19 cellular contexts compared by ENCODE assay signal in genomic region chr2:65311049-65311448, GRCh38.
DNase-seq lines count a peak whose midpoint lies in the region; ATAC-seq and TF ChIP-seq lines count a peak whose summit lies in the region.
"Had no signal": no experiment of that assay in that cellular context is flagged by ENCODE, and none has a peak within 500 bp of the region (broad histone marks: within the 10 kb centered on the region; RNA-seq: fewer than 3 reads in every experiment).

No MANE protein-coding gene starts in this region.

- H3K4me2 ChIP-seq in HCT116 (ENCODE audit: low read length), result no peak overlapping the region
- H3K4me2 ChIP-seq: KMS-11 had no signal

- H3K27ac Mint-ChIP-seq in mesothelial cell of epicardium (peak overlapping the region; percentile 3), CD14-positive monocyte (no peak overlapping the region)
- H3K27ac Mint-ChIP-seq: CD8-positive, alpha-beta memory T cell had no signal

- in situ Hi-C loops in gastrocnemius medialis (cut with MboI; ENCODE audit: low sequenced_read_pairs in 4 of 4), result no loop called here

- no peak overlapping the region for H3K4me3 Mint-ChIP-seq in mesothelial cell of epicardium
- H3K4me3 Mint-ChIP-seq in CD14-positive monocyte, result no peak overlapping the region
- H3K4me3 Mint-ChIP-seq: CD8-positive, alpha-beta memory T cell had no signal

- TF ChIP-seq RAD21 in HCT116 (IDR thresholded peaks at IDR 0.05; ENCODE audit: low read depth), result no peak

- H3K9me3 Mint-ChIP-seq in mesothelial cell of epicardium (no peaks in the 10 kb centered on the region), CD14-positive monocyte (peaks cover 0 to 8% (median 3%) of the 10 kb centered on the region in 7 donors)
- H3K9me3 Mint-ChIP-seq: CD8-positive, alpha-beta memory T cell had no signal

- H3K27ac ChIP-seq in HCT116 (ENCODE audit: low read depth, low read length), result no peak overlapping the region
- peak overlapping the region; percentile 10 for H3K27ac ChIP-seq in adipose tissue (ENCODE audit: low read depth, low read length)
- H3K27ac ChIP-seq in gastrocnemius medialis, result peak overlapping the region; percentile 39 to 73 (median 66)
- H3K27ac ChIP-seq: KMS-11, SJCRH30 had no signal

- H3K4me1 ChIP-seq in HCT116 (ENCODE audit: control insufficient read depth in 1 of 2, insufficient read depth in 2 of 2, low read length in 2 of 2) (no peaks in the 10 kb centered on the region), gastrocnemius medialis (peaks cover 8 to 10% of the 10 kb centered on the region in 2 donors)
- H3K4me1 ChIP-seq: BE2C, SJCRH30 had no signal

- DNase-seq in HCT116 (ENCODE audit: low read depth, low spot score) (no peak), mesothelial cell of epicardium (ENCODE audit: low spot score in 2 of 2, unreplicated experiment in 2 of 2) (no peak), gastrocnemius medialis (no peak), CD14-positive monocyte (ENCODE audit: low spot score) (no peak), C1 segment of cervical spinal cord (lab: John Stamatoyannopoulos, UW) (no peak)
- DNase-seq: BE2C; CD8-positive, alpha-beta memory T cell; DND-41; MG63; NCI-H1105; NCI-H187; NCI-H226; NCI-H69; SJCRH30 had no signal

- H3K27me3 ChIP-seq in HCT116 (ENCODE audit: insufficient read depth, low read length), result no peaks in the 10 kb centered on the region
- H3K27me3 ChIP-seq in gastrocnemius medialis, result no peaks in the 10 kb centered on the region
- H3K27me3 ChIP-seq: BE2C, MG63, SJCRH30 had no signal

- H3K9ac ChIP-seq in HCT116 (ENCODE audit: low read length), result no peak overlapping the region
- H3K9ac ChIP-seq: KMS-11 had no signal

- no peaks in the 10 kb centered on the region for H3K79me2 ChIP-seq in HCT116 (ENCODE audit: insufficient read depth, low read length)

- H2AFZ ChIP-seq in HCT116 (ENCODE audit: low read depth, low read length, poor library complexity, severe bottlenecking), result no peak overlapping the region

- RAD21 ChIA-PET in HCT116 (lab: Charles Lee; ENCODE audit: low non-redundant PET in 1 of 2, low total read pairs in 2 of 2, uncharacterized antibody in 2 of 2, unreplicated experiment in 2 of 2), result no interaction called here

- intact Hi-C loops in HCT116 (cut with micrococcal nuclease) (no loop called here), gastrocnemius medialis (cut with DNase I; ENCODE audit: low total_unique reads) (no loop called here), CD14-positive monocyte (cut with micrococcal nuclease) (no loop called here)

- no peaks in the 10 kb centered on the region for H4K20me1 ChIP-seq in HCT116 (ENCODE audit: insufficient read depth)

- peaks cover 15% of the 10 kb centered on the region for H3K4me1 Mint-ChIP-seq in mesothelial cell of epicardium
- H3K4me1 Mint-ChIP-seq in CD14-positive monocyte, result peaks cover 3% of the 10 kb centered on the region
- H3K4me1 Mint-ChIP-seq: CD8-positive, alpha-beta memory T cell had no signal

- POLR2A ChIA-PET in HCT116 (lab: Charles Lee), result no interaction called here

- no peak for TF ChIP-seq CTCF in HCT116 (IDR thresholded peaks at IDR 0.05 in 2 of 3, conservative IDR thresholded peaks at IDR 0.05 in 1 of 3; ENCODE audit: borderline replicate concordance in 1 of 3, insufficient read depth in 1 of 3, low read depth in 2 of 3, low read length in 2 of 3)
- TF ChIP-seq CTCF in mesothelial cell of epicardium (IDR thresholded peaks at IDR 0.05; ENCODE audit: unreplicated experiment), result no peak
- TF ChIP-seq CTCF in gastrocnemius medialis (IDR thresholded peaks at IDR 0.05 in 4 of 5, conservative IDR thresholded peaks at IDR 0.05 in 1 of 5), result no peak
- no peak for TF ChIP-seq CTCF in CD14-positive monocyte (IDR thresholded peaks at IDR 0.05)

- BruUV-seq in HCT116 (replicated peaks; lab: Mats Ljungman, UMichigan), result TSS peak; percentile 21

- H3K4me3 ChIP-seq in HCT116 (replicated peaks in 1 of 2; ENCODE audit: low read depth in 1 of 2, low read length in 2 of 2) (no peak overlapping the region), gastrocnemius medialis (no peak overlapping the region)
- H3K4me3 ChIP-seq: GM12878, MG63, SJCRH30 had no signal

- H3K36me3 ChIP-seq in HCT116 (ENCODE audit: control insufficient read depth in 1 of 2, insufficient read depth in 2 of 2, low read length in 2 of 2), result peaks cover 25% of the 10 kb centered on the region in 2 experiments
- H3K36me3 ChIP-seq in gastrocnemius medialis, result peaks cover 0 to 42% of the 10 kb centered on the region in 2 donors

- H3K9me3 ChIP-seq in HCT116 (ENCODE audit: control insufficient read depth in 1 of 2, insufficient read depth in 1 of 2, low read depth in 1 of 2, low read length in 2 of 2) (no peaks in the 10 kb centered on the region), gastrocnemius medialis (no peaks in the 10 kb centered on the region)
- H3K9me3 ChIP-seq: BE2C, MG63, SJCRH30 had no signal

- peaks cover 31% of the 10 kb centered on the region for H3K36me3 Mint-ChIP-seq in mesothelial cell of epicardium
- H3K36me3 Mint-ChIP-seq in CD14-positive monocyte, result peaks cover 20 to 25% of the 10 kb centered on the region in 2 donors

- CTCF ChIA-PET in HCT116 (lab: Charles Lee), result no interaction called here

- no peak for ATAC-seq in HCT116
- no peak for ATAC-seq in gastrocnemius medialis
- no peak for ATAC-seq in HG02763 (IDR thresholded peaks at IDR 0.05; ENCODE audit: unreplicated experiment)
- ATAC-seq in SK-N-SH treated with all-trans-retinoic acid at 6 μM for 48 hours, result no peak
- ATAC-seq: GM12878 had no signal

- TF ChIP-seq POLR2A in HCT116 (IDR thresholded peaks at IDR 0.05; ENCODE audit: borderline replicate concordance, extremely low read depth, insufficient read depth, insufficient read length) (no peak), gastrocnemius medialis (IDR thresholded peaks at IDR 0.05) (no peak)

- no peaks in the 10 kb centered on the region for H3K9me2 ChIP-seq in HCT116 (ENCODE audit: insufficient read depth)

- H3K27me3 Mint-ChIP-seq in mesothelial cell of epicardium (ENCODE audit: low read depth), result no peaks in the 10 kb centered on the region
- no peaks in the 10 kb centered on the region for H3K27me3 Mint-ChIP-seq in CD14-positive monocyte (ENCODE audit: low read depth in 3 of 3)
- H3K27me3 Mint-ChIP-seq: CD8-positive, alpha-beta memory T cell had no signal

- 38 to 80% (median 75%) methylated on average over 6 of the region's 6 CpGs for WGBS in adipose tissue, 3 donors

TF ChIP-seq in HCT116, 20 proteins besides CTCF, POLR2A, EP300 and RAD21 (continues in another document):
- TF ChIP-seq CBX3 (IDR thresholded peaks at IDR 0.05; ENCODE audit: low read depth) (no peak), ZNF274 (IDR thresholded peaks at IDR 0.05; ENCODE audit: low read depth, low read length) (no peak), SP1 (IDR thresholded peaks at IDR 0.05; ENCODE audit: low read depth) (no peak), EZH2 (IDR thresholded peaks at IDR 0.05) (no peak), ELF1 (IDR thresholded peaks at IDR 0.05; ENCODE audit: borderline replicate concordance, low read depth) (no peak), EZH2phosphoT487 (IDR thresholded peaks at IDR 0.05; ENCODE audit: borderline replicate concordance) (no peak), SRF (IDR thresholded peaks at IDR 0.05; ENCODE audit: low read depth) (no peak), FOSL1 (IDR thresholded peaks at IDR 0.05; ENCODE audit: low read depth) (no peak), YY1 (IDR thresholded peaks at IDR 0.05; ENCODE audit: extremely low read depth, insufficient replicate concordance, low read depth, low read length) (no peak), CEBPB (IDR thresholded peaks at IDR 0.05; ENCODE audit: low read depth) (no peak), JUND (IDR thresholded peaks at IDR 0.05) (no peak), SIN3A (IDR thresholded peaks at IDR 0.05; ENCODE audit: low read depth) (no peak)

TF ChIP-seq in SK-N-SH treated with all-trans-retinoic acid at 6 μM for 48 hours, 23 proteins besides CTCF, POLR2A, EP300 and RAD21 (continues in another document):
- TF ChIP-seq ZNF70 (CRISPR knock-in tag; IDR thresholded peaks at IDR 0.05) (no peak), TSHZ2 (CRISPR knock-in tag; IDR thresholded peaks at IDR 0.05) (no peak)
- TF ChIP-seq, protein P1, sequence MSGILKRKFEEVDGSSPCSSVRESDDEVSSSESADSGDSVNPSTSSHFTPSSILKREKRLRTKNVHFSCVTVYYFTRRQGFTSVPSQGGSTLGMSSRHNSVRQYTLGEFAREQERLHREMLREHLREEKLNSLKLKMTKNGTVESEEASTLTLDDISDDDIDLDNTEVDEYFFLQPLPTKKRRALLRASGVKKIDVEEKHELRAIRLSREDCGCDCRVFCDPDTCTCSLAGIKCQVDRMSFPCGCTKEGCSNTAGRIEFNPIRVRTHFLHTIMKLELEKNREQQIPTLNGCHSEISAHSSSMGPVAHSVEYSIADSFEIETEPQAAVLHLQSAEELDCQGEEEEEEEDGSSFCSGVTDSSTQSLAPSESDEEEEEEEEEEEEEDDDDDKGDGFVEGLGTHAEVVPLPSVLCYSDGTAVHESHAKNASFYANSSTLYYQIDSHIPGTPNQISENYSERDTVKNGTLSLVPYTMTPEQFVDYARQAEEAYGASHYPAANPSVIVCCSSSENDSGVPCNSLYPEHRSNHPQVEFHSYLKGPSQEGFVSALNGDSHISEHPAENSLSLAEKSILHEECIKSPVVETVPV (CRISPR knock-in tag; IDR thresholded peaks at IDR 0.05), result no peak
